ENCODE assay signal across 24 cellular contexts in the genomic region with DNA sequence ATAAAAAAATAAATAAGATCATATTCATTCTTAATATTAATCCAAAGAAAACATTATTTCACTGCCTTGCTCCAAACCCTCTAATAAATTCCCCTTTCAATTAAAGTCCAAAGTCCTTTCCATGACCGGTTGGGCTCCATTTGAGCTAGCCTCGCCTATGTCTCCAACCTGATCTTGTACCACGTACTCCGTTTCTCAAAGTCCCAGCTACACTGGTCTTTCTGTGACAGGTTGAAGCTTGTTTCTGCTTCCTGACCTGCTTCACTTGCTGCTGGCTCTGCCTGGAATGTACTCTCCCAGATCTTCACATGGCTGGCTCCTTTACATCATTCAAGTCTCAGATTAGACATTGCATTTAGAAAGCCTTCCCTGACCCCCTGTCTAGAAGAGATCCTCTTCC. TPM values are rescaled to one million over a fixed set of nuclear protein-coding genes. Genes with fewer than 3 reads are reported as not detected.
DNase-seq lines count a peak whose midpoint lies in the region; ATAC-seq and TF ChIP-seq lines count a peak whose summit lies in the region.
"Had no signal": no experiment of that assay in that cellular context is flagged by ENCODE, and none has a peak within 500 bp of the region (broad histone marks: within the 10 kb centered on the region; RNA-seq: fewer than 3 reads in every experiment).

No MANE protein-coding gene starts in this region.

- no peaks in the 10 kb centered on the region for H3K27me3 ChIP-seq in body of pancreas
- H3K27me3 ChIP-seq in MG63 = no peaks in the 10 kb centered on the region
- H3K27me3 ChIP-seq: sigmoid colon, testis, vagina had no signal

- no peak overlapping the region for H3K27ac ChIP-seq in body of pancreas
- H3K27ac ChIP-seq: lower lobe of right lung, sigmoid colon, SK-N-MC, testis, vagina had no signal

- no peak overlapping the region for H3K4me3 ChIP-seq in body of pancreas
- H3K4me3 ChIP-seq in mucosa of descending colon = no peak overlapping the region
- no peak overlapping the region for H3K4me3 ChIP-seq in MG63
- H3K4me3 ChIP-seq: lower lobe of right lung, sigmoid colon, SK-N-MC, testis, vagina had no signal

- no peak overlapping the region for H3K4me3 Mint-ChIP-seq in activated naive CD4-positive, alpha-beta T cell treated with anti-CD3 and anti-CD28 coated beads, Interleukin-2, amount 50 U/mL, for 24 hours
- peak overlapping the region; percentile 36 for H3K4me3 Mint-ChIP-seq in type B pancreatic cell
- H3K4me3 Mint-ChIP-seq: activated T-cell treated with anti-CD3 and anti-CD28 coated beads, Interleukin-2, amount 50 U/mL, for 24 hours; CD8-positive, alpha-beta T cell; IgD-negative memory B cell had no signal

- no peaks in the 10 kb centered on the region for H3K9me3 ChIP-seq in body of pancreas
- no peaks in the 10 kb centered on the region for H3K9me3 ChIP-seq in mucosa of descending colon
- no peaks in the 10 kb centered on the region for H3K9me3 ChIP-seq in MG63
- H3K9me3 ChIP-seq: lower lobe of right lung, sigmoid colon, testis, vagina had no signal

- no peak for TF ChIP-seq POLR2A in body of pancreas (IDR thresholded peaks at IDR 0.05)

- WGBS in body of pancreas, 2 donors = 24 to 29% methylated on average over 4 of the region's 4 CpGs

- peak overlapping the region; percentile 19 for H3K27ac Mint-ChIP-seq in activated naive CD4-positive, alpha-beta T cell treated with anti-CD3 and anti-CD28 coated beads, Interleukin-2, amount 50 U/mL, for 24 hours
- H3K27ac Mint-ChIP-seq in type B pancreatic cell = peak overlapping the region; percentile 84
- H3K27ac Mint-ChIP-seq: activated T-cell treated with anti-CD3 and anti-CD28 coated beads, Interleukin-2, amount 50 U/mL, for 24 hours; CD8-positive, alpha-beta T cell had no signal

- H3K4me1 ChIP-seq in body of pancreas (peaks cover 8% of the 10 kb centered on the region), mucosa of descending colon (ENCODE audit: low read depth) (no peaks in the 10 kb centered on the region)
- H3K4me1 ChIP-seq: lower lobe of right lung, sigmoid colon, testis, vagina had no signal

- TF ChIP-seq CTCF in body of pancreas (IDR thresholded peaks at IDR 0.05) = no peak
- no peak for TF ChIP-seq CTCF in mucosa of descending colon (IDR thresholded peaks at IDR 0.05)
- TF ChIP-seq CTCF in type B pancreatic cell (conservative IDR thresholded peaks at IDR 0.05) = no peak

- H3K36me3 Mint-ChIP-seq in activated naive CD4-positive, alpha-beta T cell treated with anti-CD3 and anti-CD28 coated beads, Interleukin-2, amount 50 U/mL, for 24 hours = peaks cover 14% of the 10 kb centered on the region
- peaks cover 12% of the 10 kb centered on the region for H3K36me3 Mint-ChIP-seq in type B pancreatic cell

- H3K27me3 Mint-ChIP-seq in activated naive CD4-positive, alpha-beta T cell treated with anti-CD3 and anti-CD28 coated beads, Interleukin-2, amount 50 U/mL, for 24 hours = no peaks in the 10 kb centered on the region
- H3K27me3 Mint-ChIP-seq in type B pancreatic cell = no peaks in the 10 kb centered on the region
- H3K27me3 Mint-ChIP-seq: activated T-cell treated with anti-CD3 and anti-CD28 coated beads, Interleukin-2, amount 50 U/mL, for 24 hours; IgD-negative memory B cell had no signal

- no peaks in the 10 kb centered on the region for H3K9me3 Mint-ChIP-seq in activated naive CD4-positive, alpha-beta T cell treated with anti-CD3 and anti-CD28 coated beads, Interleukin-2, amount 50 U/mL, for 24 hours
- no peaks in the 10 kb centered on the region for H3K9me3 Mint-ChIP-seq in type B pancreatic cell
- H3K9me3 Mint-ChIP-seq: activated T-cell treated with anti-CD3 and anti-CD28 coated beads, Interleukin-2, amount 50 U/mL, for 24 hours; CD8-positive, alpha-beta T cell; IgD-negative memory B cell had no signal

- H3K36me3 ChIP-seq in body of pancreas (replicated peaks in 1 of 2; ENCODE audit: insufficient read depth in 1 of 2, low read depth in 2 of 2) (peaks cover 0 to 4% of the 10 kb centered on the region in 2 donors), mucosa of descending colon (ENCODE audit: low read depth) (no peaks in the 10 kb centered on the region), MG63 (peaks cover 12% of the 10 kb centered on the region)

- intact Hi-C loops in body of pancreas (cut with DNase I) (no loop called here), mucosa of descending colon (cut with DNase I, micrococcal nuclease) (no loop called here)

- no peak for DNase-seq in activated naive CD4-positive, alpha-beta T cell treated with anti-CD3 and anti-CD28 coated beads, Interleukin-2, amount 50 U/mL, for 16 hours
- DNase-seq in body of pancreas (no peak), mucosa of descending colon (no peak), type B pancreatic cell (ENCODE audit: extremely low spot score, unreplicated experiment) (no peak), MG63 (no peak)
- DNase-seq: activated gamma-delta T cell; activated T-cell treated with anti-CD3 and anti-CD28 coated beads, Interleukin-2, amount 50 U/mL, for 24 hours; CD8-positive, alpha-beta T cell; GOT3; lower lobe of right lung; NCI-H1105 treated with DMSO at 0.1 percent for 48 hours; NCI-H2029; NCI-H2227 treated with DMSO at 0.1 percent for 48 hours; NCI-H69; RPMI8226; sigmoid colon; stimulated activated naive CD4-positive, alpha-beta T cell; testis had no signal

- H3K4me1 Mint-ChIP-seq in activated naive CD4-positive, alpha-beta T cell treated with anti-CD3 and anti-CD28 coated beads, Interleukin-2, amount 50 U/mL, for 24 hours = peaks cover 14% of the 10 kb centered on the region
- peaks cover 3% of the 10 kb centered on the region for H3K4me1 Mint-ChIP-seq in type B pancreatic cell (ENCODE audit: unreplicated experiment)

- ATAC-seq in body of pancreas = peak; percentile 56
- ATAC-seq in mucosa of descending colon = peak; percentile 29
- no peak for ATAC-seq in GM19035 (IDR thresholded peaks at IDR 0.05; ENCODE audit: unreplicated experiment)
- no peak for ATAC-seq in SK-N-SH treated with all-trans-retinoic acid at 6 μM for 48 hours
- ATAC-seq: CD8-positive, alpha-beta T cell; lower lobe of right lung had no signal

TF ChIP-seq in SK-N-SH treated with all-trans-retinoic acid at 6 μM for 48 hours, 23 proteins besides CTCF, POLR2A, EP300 and RAD21 (continues in another document):
- TF ChIP-seq, protein P1, sequence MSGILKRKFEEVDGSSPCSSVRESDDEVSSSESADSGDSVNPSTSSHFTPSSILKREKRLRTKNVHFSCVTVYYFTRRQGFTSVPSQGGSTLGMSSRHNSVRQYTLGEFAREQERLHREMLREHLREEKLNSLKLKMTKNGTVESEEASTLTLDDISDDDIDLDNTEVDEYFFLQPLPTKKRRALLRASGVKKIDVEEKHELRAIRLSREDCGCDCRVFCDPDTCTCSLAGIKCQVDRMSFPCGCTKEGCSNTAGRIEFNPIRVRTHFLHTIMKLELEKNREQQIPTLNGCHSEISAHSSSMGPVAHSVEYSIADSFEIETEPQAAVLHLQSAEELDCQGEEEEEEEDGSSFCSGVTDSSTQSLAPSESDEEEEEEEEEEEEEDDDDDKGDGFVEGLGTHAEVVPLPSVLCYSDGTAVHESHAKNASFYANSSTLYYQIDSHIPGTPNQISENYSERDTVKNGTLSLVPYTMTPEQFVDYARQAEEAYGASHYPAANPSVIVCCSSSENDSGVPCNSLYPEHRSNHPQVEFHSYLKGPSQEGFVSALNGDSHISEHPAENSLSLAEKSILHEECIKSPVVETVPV (CRISPR knock-in tag; IDR thresholded peaks at IDR 0.05) = no peak
- TF ChIP-seq RARB (CRISPR knock-in tag; IDR thresholded peaks at IDR 0.05) (no peak), GLIS3 (CRISPR knock-in tag; IDR thresholded peaks at IDR 0.05) (no peak), ZFP3 (CRISPR knock-in tag; IDR thresholded peaks at IDR 0.05) (no peak), ESRRG (CRISPR knock-in tag; IDR thresholded peaks at IDR 0.05) (no peak), SNAI2 (CRISPR knock-in tag; IDR thresholded peaks at IDR 0.05) (no peak), ARNTL (CRISPR knock-in tag; IDR thresholded peaks at IDR 0.05; ENCODE audit: borderline replicate concordance, low read depth) (no peak), ZNF565 (CRISPR knock-in tag; conservative IDR thresholded peaks at IDR 0.05; ENCODE audit: low read depth) (no peak), ISL1 (CRISPR knock-in tag; IDR thresholded peaks at IDR 0.05) (no peak), TOX (CRISPR knock-in tag; IDR thresholded peaks at IDR 0.05; ENCODE audit: borderline replicate concordance) (no peak), PPARA (CRISPR knock-in tag; IDR thresholded peaks at IDR 0.05; ENCODE audit: borderline replicate concordance) (no peak)
- TF ChIP-seq, protein P2, sequence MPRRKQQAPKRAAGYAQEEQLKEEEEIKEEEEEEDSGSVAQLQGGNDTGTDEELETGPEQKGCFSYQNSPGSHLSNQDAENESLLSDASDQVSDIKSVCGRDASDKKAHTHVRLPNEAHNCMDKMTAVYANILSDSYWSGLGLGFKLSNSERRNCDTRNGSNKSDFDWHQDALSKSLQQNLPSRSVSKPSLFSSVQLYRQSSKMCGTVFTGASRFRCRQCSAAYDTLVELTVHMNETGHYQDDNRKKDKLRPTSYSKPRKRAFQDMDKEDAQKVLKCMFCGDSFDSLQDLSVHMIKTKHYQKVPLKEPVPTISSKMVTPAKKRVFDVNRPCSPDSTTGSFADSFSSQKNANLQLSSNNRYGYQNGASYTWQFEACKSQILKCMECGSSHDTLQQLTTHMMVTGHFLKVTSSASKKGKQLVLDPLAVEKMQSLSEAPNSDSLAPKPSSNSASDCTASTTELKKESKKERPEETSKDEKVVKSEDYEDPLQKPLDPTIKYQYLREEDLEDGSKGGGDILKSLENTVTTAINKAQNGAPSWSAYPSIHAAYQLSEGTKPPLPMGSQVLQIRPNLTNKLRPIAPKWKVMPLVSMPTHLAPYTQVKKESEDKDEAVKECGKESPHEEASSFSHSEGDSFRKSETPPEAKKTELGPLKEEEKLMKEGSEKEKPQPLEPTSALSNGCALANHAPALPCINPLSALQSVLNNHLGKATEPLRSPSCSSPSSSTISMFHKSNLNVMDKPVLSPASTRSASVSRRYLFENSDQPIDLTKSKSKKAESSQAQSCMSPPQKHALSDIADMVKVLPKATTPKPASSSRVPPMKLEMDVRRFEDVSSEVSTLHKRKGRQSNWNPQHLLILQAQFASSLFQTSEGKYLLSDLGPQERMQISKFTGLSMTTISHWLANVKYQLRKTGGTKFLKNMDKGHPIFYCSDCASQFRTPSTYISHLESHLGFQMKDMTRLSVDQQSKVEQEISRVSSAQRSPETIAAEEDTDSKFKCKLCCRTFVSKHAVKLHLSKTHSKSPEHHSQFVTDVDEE (CRISPR knock-in tag; IDR thresholded peaks at IDR 0.05) = no peak

RNA-seq across cellular contexts. Expression of a gene that starts 16.4 kb away (rescaled TPM):
- 1,000 to 10,000 TPM in 1 of 2 donors, 100 to 1,000 TPM in 1; 979 to 1,023 TPM for total RNA-seq in body of pancreas
- 100 to 1,000 TPM; 627 to 944 (median 705) TPM for total RNA-seq in mucosa of descending colon
- 1,339 and 1,496 TPM in 2 replicates for total RNA-seq in type B pancreatic cell (ENCODE audit: low replicate concordance)
- 2,302 and 3,969 TPM in 2 replicates for total RNA-seq in MG63 (2014; rRNA removed; shearing (Covaris generic); ENCODE audit: low replicate concordance)

Comparison
In these comparisons a context has a peak if more than half of its experiments do, and no peak if none do; other contexts are left out.
1. ATAC-seq: peak in body of pancreas (single experiment) and mucosa of descending colon (single experiment); none in GM19035 (single experiment) and SK-N-SH treated with all-trans-retinoic acid at 6 μM for 48 hours (single experiment).